15 cellular contexts compared by ENCODE assay signal in genomic region chr20:49569403-49570115, GRCh38. TPM values are rescaled to one million over a fixed set of nuclear protein-coding genes. Genes with fewer than 3 reads are reported as not detected.
A peak's percentile ranks its signal among the peaks of the same experiment; 100 is the strongest.
DNase-seq lines count a peak whose midpoint lies in the region; ATAC-seq and TF ChIP-seq lines count a peak whose summit lies in the region.
"Had no signal": no experiment of that assay in that cellular context is flagged by ENCODE, and none has a peak within 500 bp of the region (broad histone marks: within the 10 kb centered on the region; RNA-seq: fewer than 3 reads in every experiment).

No MANE protein-coding gene starts in this region.

- H3K4me1 ChIP-seq in thoracic aorta (ENCODE audit: control insufficient read depth in 1 of 2, low read depth in 2 of 2) = peaks cover 19 to 73% of the 10 kb centered on the region in 2 donors
- H3K4me1 ChIP-seq: gastrocnemius medialis had no signal

- H3K4me1 Mint-ChIP-seq in activated CD4-positive, alpha-beta memory T cell treated with anti-CD3 and anti-CD28 coated beads for 36 hours (ENCODE audit: low read depth) = peaks cover 17% of the 10 kb centered on the region
- H3K4me1 Mint-ChIP-seq in activated CD4-positive, alpha-beta memory T cell treated with anti-CD3 and anti-CD28 coated beads, Interleukin-2, amount 10 ng/mL, durations not matched to agents 7 days and 5 days = peaks cover 31% of the 10 kb centered on the region
- peaks cover 35% of the 10 kb centered on the region for H3K4me1 Mint-ChIP-seq in activated CD4-positive, alpha-beta T cell treated with anti-CD3 and anti-CD28 coated beads, Interleukin-2, amount 10 ng/mL, durations not matched to agents 7 days and 5 days

- CTCF ChIA-PET in activated CD4-positive, alpha-beta memory T cell treated with anti-CD3 and anti-CD28 coated beads for 36 hours (lab: Charles Lee) = interaction anchor here (1.2 to 4.9 kb wide), 2 partner anchors 28 to 39 kb away, joined by 3 to 22 read pairs; no protein-coding TSS in a partner anchor
- CTCF ChIA-PET in activated CD4-positive, alpha-beta memory T cell treated with anti-CD3 and anti-CD28 coated beads, Interleukin-2, amount 10 ng/mL, durations not matched to agents 7 days and 5 days (lab: Charles Lee) = interaction anchor here (1.2 to 2.4 kb wide), 2 partner anchors 15 to 28 kb away, joined by 3 to 9 read pairs; no protein-coding TSS in a partner anchor
- CTCF ChIA-PET in activated CD4-positive, alpha-beta T cell treated with anti-CD3 and anti-CD28 coated beads, Interleukin-2, amount 10 ng/mL, durations not matched to agents 7 days and 5 days (lab: Charles Lee) = interaction anchor here (0.6 to 2.1 kb wide), 7 partner anchors 9 to 921 kb away, joined by 3 to 11 read pairs (median 3); no protein-coding TSS in a partner anchor

- H3K27ac ChIP-seq in brain microvascular endothelial cell (no peak overlapping the region), thoracic aorta (peak overlapping the region; percentile 91 to 94)

- peaks cover 48% of the 10 kb centered on the region for H3K27me3 Mint-ChIP-seq in activated CD4-positive, alpha-beta memory T cell treated with anti-CD3 and anti-CD28 coated beads for 36 hours
- peaks cover 51% of the 10 kb centered on the region for H3K27me3 Mint-ChIP-seq in activated CD4-positive, alpha-beta memory T cell treated with anti-CD3 and anti-CD28 coated beads, Interleukin-2, amount 10 ng/mL, durations not matched to agents 7 days and 5 days
- H3K27me3 Mint-ChIP-seq in activated CD4-positive, alpha-beta T cell treated with anti-CD3 and anti-CD28 coated beads, Interleukin-2, amount 10 ng/mL, durations not matched to agents 7 days and 5 days = peaks cover 56% of the 10 kb centered on the region

- TF ChIP-seq CTCF in brain microvascular endothelial cell (IDR thresholded peaks at IDR 0.05; ENCODE audit: low read depth, low read length, missing control alignments) = no peak
- no peak for TF ChIP-seq CTCF in thoracic aorta (IDR thresholded peaks at IDR 0.05)

- H3K4me3 Mint-ChIP-seq in activated CD4-positive, alpha-beta memory T cell treated with anti-CD3 and anti-CD28 coated beads for 36 hours = no peak overlapping the region
- no peak overlapping the region for H3K4me3 Mint-ChIP-seq in activated CD4-positive, alpha-beta memory T cell treated with anti-CD3 and anti-CD28 coated beads, Interleukin-2, amount 10 ng/mL, durations not matched to agents 7 days and 5 days
- H3K4me3 Mint-ChIP-seq in activated CD4-positive, alpha-beta T cell treated with anti-CD3 and anti-CD28 coated beads, Interleukin-2, amount 10 ng/mL, durations not matched to agents 7 days and 5 days = no peak overlapping the region

- H3K27me3 ChIP-seq in brain microvascular endothelial cell (replicated peaks) = no peaks in the 10 kb centered on the region
- no peaks in the 10 kb centered on the region for H3K27me3 ChIP-seq in thoracic aorta (replicated peaks; ENCODE audit: insufficient read depth)

- ATAC-seq in thoracic aorta (ENCODE audit: insufficient number of reproducible peaks, low FRiP score, low read depth) = no peak
- ATAC-seq in HG03039 (IDR thresholded peaks at IDR 0.05; ENCODE audit: unreplicated experiment) = no peak

- no peaks in the 10 kb centered on the region for H3K36me3 Mint-ChIP-seq in activated CD4-positive, alpha-beta memory T cell treated with anti-CD3 and anti-CD28 coated beads for 36 hours
- H3K36me3 Mint-ChIP-seq in activated CD4-positive, alpha-beta memory T cell treated with anti-CD3 and anti-CD28 coated beads, Interleukin-2, amount 10 ng/mL, durations not matched to agents 7 days and 5 days (ENCODE audit: low read depth) = no peaks in the 10 kb centered on the region
- no peaks in the 10 kb centered on the region for H3K36me3 Mint-ChIP-seq in activated CD4-positive, alpha-beta T cell treated with anti-CD3 and anti-CD28 coated beads, Interleukin-2, amount 10 ng/mL, durations not matched to agents 7 days and 5 days (ENCODE audit: low read depth)

- H3K4me3 ChIP-seq in brain microvascular endothelial cell (ENCODE audit: low read depth, low read length) = no peak overlapping the region
- no peak overlapping the region for H3K4me3 ChIP-seq in thoracic aorta
- H3K4me3 ChIP-seq: gastrocnemius medialis had no signal

- no peaks in the 10 kb centered on the region for H3K9me3 ChIP-seq in thoracic aorta
- H3K9me3 ChIP-seq: gastrocnemius medialis had no signal

- intact Hi-C loops in activated CD4-positive, alpha-beta memory T cell treated with anti-CD3 and anti-CD28 coated beads for 36 hours (cut with micrococcal nuclease) = no loop called here

- in situ Hi-C loops in brain microvascular endothelial cell (cut with HindIII; ENCODE audit: low pct_ligation_motif_present, low sequenced_read_pairs) = no loop called here

- H3K9me3 Mint-ChIP-seq in activated CD4-positive, alpha-beta memory T cell treated with anti-CD3 and anti-CD28 coated beads for 36 hours = no peaks in the 10 kb centered on the region
- H3K9me3 Mint-ChIP-seq in activated CD4-positive, alpha-beta memory T cell treated with anti-CD3 and anti-CD28 coated beads, Interleukin-2, amount 10 ng/mL, durations not matched to agents 7 days and 5 days = no peaks in the 10 kb centered on the region
- no peaks in the 10 kb centered on the region for H3K9me3 Mint-ChIP-seq in activated CD4-positive, alpha-beta T cell treated with anti-CD3 and anti-CD28 coated beads, Interleukin-2, amount 10 ng/mL, durations not matched to agents 7 days and 5 days

- POLR2A ChIA-PET in activated CD4-positive, alpha-beta memory T cell treated with anti-CD3 and anti-CD28 coated beads for 36 hours (lab: Charles Lee) = interaction anchor here (1.8 kb wide), 1 partner anchor 12 kb away, joined by 4 read pairs; no protein-coding TSS in a partner anchor
- POLR2A ChIA-PET in activated CD4-positive, alpha-beta memory T cell treated with anti-CD3 and anti-CD28 coated beads, Interleukin-2, amount 10 ng/mL, durations not matched to agents 7 days and 5 days (lab: Charles Lee) = interaction anchor here (0.5 to 3.9 kb wide), 4 partner anchors 21 to 229 kb away, joined by 3 to 20 read pairs (median 3); no protein-coding TSS in a partner anchor
- POLR2A ChIA-PET in activated CD4-positive, alpha-beta T cell treated with anti-CD3 and anti-CD28 coated beads, Interleukin-2, amount 10 ng/mL, durations not matched to agents 7 days and 5 days (lab: Charles Lee) = no interaction called here

- no peak overlapping the region for H3K27ac Mint-ChIP-seq in activated CD4-positive, alpha-beta memory T cell treated with anti-CD3 and anti-CD28 coated beads for 36 hours
- no peak overlapping the region for H3K27ac Mint-ChIP-seq in activated CD4-positive, alpha-beta memory T cell treated with anti-CD3 and anti-CD28 coated beads, Interleukin-2, amount 10 ng/mL, durations not matched to agents 7 days and 5 days
- no peak overlapping the region for H3K27ac Mint-ChIP-seq in activated CD4-positive, alpha-beta T cell treated with anti-CD3 and anti-CD28 coated beads, Interleukin-2, amount 10 ng/mL, durations not matched to agents 7 days and 5 days

- H3K36me3 ChIP-seq in brain microvascular endothelial cell (replicated peaks) (no peaks in the 10 kb centered on the region), thoracic aorta (no peaks in the 10 kb centered on the region)
- H3K36me3 ChIP-seq: gastrocnemius medialis had no signal

- peak; percentile 7 for DNase-seq in activated CD4-positive, alpha-beta memory T cell treated with anti-CD3 and anti-CD28 coated beads for 36 hours
- DNase-seq in activated CD4-positive, alpha-beta memory T cell treated with anti-CD3 and anti-CD28 coated beads, Interleukin-2, amount 10 ng/mL, durations not matched to agents 7 days and 5 days = no peak
- DNase-seq in brain microvascular endothelial cell (peak; percentile 26), islet precursor cell (peak; percentile 47), thoracic aorta (ENCODE audit: low spot score) (no peak), SIG-M5 treated with dmso at 0.1 percent for 504 hours (lab: John Stamatoyannopoulos, UW; ENCODE audit: unreplicated experiment) (no peak)
- no peak for DNase-seq in activated CD4-positive, alpha-beta T cell treated with anti-CD3 and anti-CD28 coated beads, Interleukin-2, amount 10 ng/mL, durations not matched to agents 7 days and 5 days
- DNase-seq: ACHN, activated gamma-delta T cell treated with Interleukin-2 at 50 U/mL for 16 hours, DMS79, gastrocnemius medialis, NCI-H446, SHP77 had no signal

RNA-seq across cellular contexts. Expression of gene PTGIS, which starts 1.6 kb away (rescaled TPM):
- total RNA-seq in activated CD4-positive, alpha-beta memory T cell treated with anti-CD3 and anti-CD28 coated beads for 36 hours = 1 to 10 TPM; 1.8 TPM
- total RNA-seq in activated CD4-positive, alpha-beta memory T cell treated with anti-CD3 and anti-CD28 coated beads, Interleukin-2, amount 10 ng/mL, durations not matched to agents 7 days and 5 days = 1 to 10 TPM; 1.6 to 2.8 TPM
- 100 to 1,000 TPM; 397 to 465 TPM for total RNA-seq in thoracic aorta
- under 1 TPM; 0.40 to 0.62 TPM for total RNA-seq in activated CD4-positive, alpha-beta T cell treated with anti-CD3 and anti-CD28 coated beads, Interleukin-2, amount 10 ng/mL, durations not matched to agents 7 days and 5 days
- total RNA-seq: MCF 10A had no signal

Comparison
In these comparisons a context has a peak if more than half of its experiments do, and no peak if none do; other contexts are left out.
1. DNase-seq: peak in activated CD4-positive, alpha-beta memory T cell treated with anti-CD3 and anti-CD28 coated beads for 36 hours (single experiment), brain microvascular endothelial cell (single experiment) and islet precursor cell (single experiment); none in activated CD4-positive, alpha-beta memory T cell treated with anti-CD3 and anti-CD28 coated beads, Interleukin-2, amount 10 ng/mL, durations not matched to agents 7 days and 5 days (single experiment), thoracic aorta (single experiment), activated CD4-positive, alpha-beta T cell treated with anti-CD3 and anti-CD28 coated beads, Interleukin-2, amount 10 ng/mL, durations not matched to agents 7 days and 5 days (single experiment) and SIG-M5 treated with dmso at 0.1 percent for 504 hours (single experiment).
2. RNA of gene PTGIS, which starts 1.6 kb away (total RNA-seq): 397 to 465 TPM in thoracic aorta; 1.6 to 2.8 TPM in activated CD4-positive, alpha-beta memory T cell treated with anti-CD3 and anti-CD28 coated beads, Interleukin-2, amount 10 ng/mL, durations not matched to agents 7 days and 5 days, 1.8 TPM in activated CD4-positive, alpha-beta memory T cell treated with anti-CD3 and anti-CD28 coated beads for 36 hours and 0.40 to 0.62 TPM in activated CD4-positive, alpha-beta T cell treated with anti-CD3 and anti-CD28 coated beads, Interleukin-2, amount 10 ng/mL, durations not matched to agents 7 days and 5 days; every median in the first group is over 100 times any median in the second.